10 cellular contexts compared by ENCODE assay signal in genomic region chr5:95841914-95842812, GRCh38. TPM values are rescaled to one million over a fixed set of nuclear protein-coding genes. Genes with fewer than 3 reads are reported as not detected.
DNase-seq lines count a peak whose midpoint lies in the region; ATAC-seq and TF ChIP-seq lines count a peak whose summit lies in the region.
"Had no signal": no experiment of that assay in that cellular context is flagged by ENCODE, and none has a peak within 500 bp of the region (broad histone marks: within the 10 kb centered on the region; RNA-seq: fewer than 3 reads in every experiment).

No MANE protein-coding gene starts in this region.

- no peak for TF ChIP-seq CTCF in AG09319 (IDR thresholded peaks at IDR 0.05; ENCODE audit: low read depth, low read length)
- no peak for TF ChIP-seq CTCF in esophagus squamous epithelium (IDR thresholded peaks at IDR 0.05)
- TF ChIP-seq CTCF in neutrophil (IDR thresholded peaks at IDR 0.05): no peak

- H3K9me3 ChIP-seq in esophagus squamous epithelium (no peaks in the 10 kb centered on the region), neutrophil (no peaks in the 10 kb centered on the region)

- intact Hi-C loops in esophagus squamous epithelium (cut with DNase I): no loop called here

- no peak for TF ChIP-seq POLR2A in esophagus squamous epithelium (IDR thresholded peaks at IDR 0.05)

- H3K36me3 ChIP-seq in esophagus squamous epithelium: no peaks in the 10 kb centered on the region
- H3K36me3 ChIP-seq in neutrophil: no peaks in the 10 kb centered on the region

- DNase-seq in AG09319 (ENCODE audit: extremely low read depth, low read depth) (peak; percentile 42), NCI-H460 (ENCODE audit: extremely low read depth, low read depth) (peak; percentile 98), esophagus squamous epithelium (lab: John Stamatoyannopoulos, UW) (no peak), SW 1271 (lab: John Stamatoyannopoulos, UW) (no peak), DMS153 (lab: John Stamatoyannopoulos, UW) (no peak), NCI-H1105 treated with DMSO at 0.1 percent for 48 hours (lab: John Stamatoyannopoulos, UW) (no peak)
- DNase-seq: NCI-H187, nephron progenitor cell had no signal

- no peak overlapping the region for H3K4me3 ChIP-seq in esophagus squamous epithelium
- peak overlapping the region; percentile 29 to 31 for H3K4me3 ChIP-seq in neutrophil (ENCODE audit: low read depth in 1 of 2, low read length in 1 of 2)

- H3K27me3 ChIP-seq in esophagus squamous epithelium (no peaks in the 10 kb centered on the region), neutrophil (no peaks in the 10 kb centered on the region)

- H3K4me1 ChIP-seq in esophagus squamous epithelium (peaks cover 0 to 48% (median 18%) of the 10 kb centered on the region in 3 donors), neutrophil (ENCODE audit: control insufficient read depth in 1 of 2, insufficient read depth in 1 of 2, low read depth in 1 of 2, low read length in 1 of 2) (peaks cover 88 to 92% of the 10 kb centered on the region in 2 experiments)

- no peak for ATAC-seq in HG02884 (IDR thresholded peaks at IDR 0.05; ENCODE audit: unreplicated experiment)

- H3K27ac ChIP-seq in esophagus squamous epithelium (peak overlapping the region in 3 of 4 donors; percentile 42 to 81 (median 48)), neutrophil (peak overlapping the region; percentile 99)

- WGBS in esophagus squamous epithelium, 2 donors: 73 to 76% methylated on average over 8 of the region's 8 CpGs

RNA-seq across cellular contexts. Expression of gene GLRX, which starts 19.6 kb away (rescaled TPM):
- 352 and 470 TPM in 2 replicates for total RNA-seq in NCI-H460 (2014; rRNA removed; shearing (Covaris generic))
- 176 and 194 TPM in 2 replicates for polyA plus RNA-seq in NCI-H460 (2014; cell fraction: nucleus; rRNA removed)
- 10 to 100 TPM in 3 of 4 donors, 1 to 10 TPM in 1; 5.3 to 37.8 (median 14.2) TPM for total RNA-seq in esophagus squamous epithelium

Comparison
In these comparisons a context has a peak if more than half of its experiments do, and no peak if none do; other contexts are left out.
1. DNase-seq: peak in AG09319 (single experiment) and NCI-H460 (single experiment); none in esophagus squamous epithelium (single experiment), SW 1271 (0 of 2), DMS153 (single experiment) and NCI-H1105 treated with DMSO at 0.1 percent for 48 hours (single experiment).
2. H3K4me3 ChIP-seq: peak in neutrophil (2 of 2); none in esophagus squamous epithelium (0 of 4).